ENCODE assay signal across 9 cellular contexts in the genomic region with DNA sequence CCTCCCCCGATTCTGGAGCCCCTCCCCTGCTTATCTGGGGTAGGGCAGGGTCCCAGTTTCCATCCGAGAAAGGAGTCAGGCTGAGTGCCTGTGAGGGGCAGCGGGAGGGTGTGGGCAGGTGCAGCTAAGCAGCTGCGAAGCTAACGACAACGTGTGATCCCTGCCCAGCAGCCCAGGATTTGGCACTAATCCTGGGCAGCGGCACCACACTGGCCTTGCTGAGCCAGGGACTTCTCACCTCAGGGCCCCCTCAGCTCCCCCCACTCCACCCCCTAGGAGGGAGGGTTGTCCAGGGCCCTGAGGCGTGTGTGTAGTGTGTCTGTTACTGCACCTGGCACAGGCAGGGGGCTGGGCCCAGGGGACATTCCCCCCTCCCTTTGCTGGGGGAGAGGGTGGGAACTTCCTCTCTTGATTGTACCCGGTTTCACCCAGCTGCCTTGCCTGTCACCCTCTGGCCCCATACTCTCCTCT. TPM values are rescaled to one million over a fixed set of nuclear protein-coding genes. Genes with fewer than 3 reads are reported as not detected.
DNase-seq lines count a peak whose midpoint lies in the region; ATAC-seq and TF ChIP-seq lines count a peak whose summit lies in the region.
"Had no signal": no experiment of that assay in that cellular context is flagged by ENCODE, and none has a peak within 500 bp of the region (broad histone marks: within the 10 kb centered on the region; RNA-seq: fewer than 3 reads in every experiment).

No MANE protein-coding gene starts in this region.

- CTCF ChIA-PET in AG04450 (lab: Charles Lee), result interaction anchor here (0.6 to 31.7 kb wide), 4 partner anchors 10 to 482 kb away, joined by 3 to 624 read pairs (median 14); a partner anchor contains a TSS

- ATAC-seq in GM21390 (IDR thresholded peaks at IDR 0.05; ENCODE audit: unreplicated experiment) (peak; percentile 74), GM18867 (IDR thresholded peaks at IDR 0.05; ENCODE audit: unreplicated experiment) (no peak)

- H3K4me2 ChIP-seq in skeletal muscle satellite cell (ENCODE audit: low read length), result peak overlapping the region; percentile 53

- TF ChIP-seq CTCF in AG04450 (IDR thresholded peaks at IDR 0.05; ENCODE audit: low read depth, low read length), result no peak

- H3K4me1 ChIP-seq in duodenal mucosa (ENCODE audit: control insufficient read depth in 1 of 2, insufficient read depth in 2 of 2, low read length in 2 of 2), result peaks cover 15 to 17% of the 10 kb centered on the region in 2 donors
- peaks cover 34% of the 10 kb centered on the region for H3K4me1 ChIP-seq in skeletal muscle satellite cell (ENCODE audit: control insufficient read depth, insufficient read depth, low read length)

- H3K9ac ChIP-seq in duodenal mucosa (ENCODE audit: low read depth in 1 of 2, low read length in 2 of 2), result peak overlapping the region in 1 of 2 donors; percentile 38
- peak overlapping the region; percentile 69 for H3K9ac ChIP-seq in skeletal muscle satellite cell (ENCODE audit: low read depth, low read length)

- H3K9me3 ChIP-seq in AG04450 (ENCODE audit: control insufficient read depth, insufficient read depth, low read length) (no peaks in the 10 kb centered on the region; the same call in 1 of the 2 replicates), duodenal mucosa (ENCODE audit: control insufficient read depth in 1 of 2, low read length in 2 of 2) (no peaks in the 10 kb centered on the region), skeletal muscle satellite cell (replicated peaks; ENCODE audit: low read length) (no peaks in the 10 kb centered on the region)

- H3K4me3 ChIP-seq in AG04450 (ENCODE audit: low read depth, low read length) (peak overlapping the region; percentile 35), duodenal mucosa (ENCODE audit: low read depth in 1 of 2, low read length in 2 of 2) (no peak overlapping the region), skeletal muscle satellite cell (ENCODE audit: low read length) (peak overlapping the region; percentile 47)

- H3K27me3 ChIP-seq in AG04450 (ENCODE audit: control insufficient read depth, insufficient read depth, low read length) (no peaks in the 10 kb centered on the region), duodenal mucosa (ENCODE audit: control insufficient read depth in 1 of 2, insufficient read depth in 2 of 2, low read length in 2 of 2) (no peaks in the 10 kb centered on the region), skeletal muscle satellite cell (ENCODE audit: control insufficient read depth, insufficient read depth, low read length) (no peaks in the 10 kb centered on the region)

- H3K36me3 ChIP-seq in duodenal mucosa (ENCODE audit: control insufficient read depth in 1 of 2, insufficient read depth in 2 of 2, low read length in 2 of 2) (peaks cover 18% of the 10 kb centered on the region in 2 donors), skeletal muscle satellite cell (ENCODE audit: insufficient read depth, low read length) (peaks cover 30% of the 10 kb centered on the region)

- DNase-seq in AG04450 (ENCODE audit: low read depth, low spot score), result no peak
- peak; percentile 58 for DNase-seq in NCI-H1105 treated with DMSO at 0.1 percent for 48 hours (lab: John Stamatoyannopoulos, UW)
- DNase-seq in SKM-1 (lab: John Stamatoyannopoulos, UW; ENCODE audit: unreplicated experiment), result no peak
- no peak for DNase-seq in SW 1271 (lab: John Stamatoyannopoulos, UW)

- peak overlapping the region; percentile 85 for H3K27ac ChIP-seq in AG04450 (ENCODE audit: low read depth, low read length)
- H3K27ac ChIP-seq in duodenal mucosa (ENCODE audit: low read depth, low read length), result peak overlapping the region; percentile 39

- POLR2A ChIA-PET in AG04450 (lab: Yijun Ruan, JAX), result interaction anchor here (0.6 to 3.6 kb wide), 9 partner anchors 10 to 212 kb away, joined by 3 to 32 read pairs (median 6); a partner anchor contains a TSS

RNA-seq across cellular contexts. Expression of a gene that starts 1.8 kb away (rescaled TPM):
- not detected in 2 replicates for polyA plus RNA-seq in AG04450 (2011; rRNA removed)
- polyA minus RNA-seq in AG04450 (2011; rRNA and poly(A)+ RNA removed), result not detected in 2 replicates
- total RNA-seq in skeletal muscle satellite cell (2012; rRNA removed), result not detected in 2 replicates
- total RNA-seq: T-helper 2 cell treated with Interferon-gamma antibody and Interleukin-4, amounts not matched to agents 100 ng/mL and 5 ng/mL, for 36 hours had no signal

RNA-seq across cellular contexts. Expression of a gene that starts 11.5 kb away (rescaled TPM):
- polyA plus RNA-seq in AG04450 (2011; rRNA removed), result 97.3 and 112 TPM in 2 replicates
- 66.0 and 79.1 TPM in 2 replicates for polyA minus RNA-seq in AG04450 (2011; rRNA and poly(A)+ RNA removed)
- 45.9 and 56.3 TPM in 2 replicates for total RNA-seq in skeletal muscle satellite cell (2012; rRNA removed)

RNA-seq across cellular contexts. Expression of a gene that starts 30.1 kb away (rescaled TPM):
- 4.4 and 6.9 TPM in 2 replicates for polyA plus RNA-seq in AG04450 (2011; rRNA removed)
- polyA minus RNA-seq in AG04450 (2011; rRNA and poly(A)+ RNA removed), result 16.4 and 18.6 TPM in 2 replicates
- 1.1 and 1.5 TPM in 2 replicates for total RNA-seq in skeletal muscle satellite cell (2012; rRNA removed)

Comparison
In these comparisons a context has a peak if more than half of its experiments do, and no peak if none do; other contexts are left out.
1. H3K4me3 ChIP-seq: peak in AG04450 (single experiment) and skeletal muscle satellite cell (single experiment); none in duodenal mucosa (0 of 2).